ENCODE assay signal across 8 cellular contexts in the genomic region with DNA sequence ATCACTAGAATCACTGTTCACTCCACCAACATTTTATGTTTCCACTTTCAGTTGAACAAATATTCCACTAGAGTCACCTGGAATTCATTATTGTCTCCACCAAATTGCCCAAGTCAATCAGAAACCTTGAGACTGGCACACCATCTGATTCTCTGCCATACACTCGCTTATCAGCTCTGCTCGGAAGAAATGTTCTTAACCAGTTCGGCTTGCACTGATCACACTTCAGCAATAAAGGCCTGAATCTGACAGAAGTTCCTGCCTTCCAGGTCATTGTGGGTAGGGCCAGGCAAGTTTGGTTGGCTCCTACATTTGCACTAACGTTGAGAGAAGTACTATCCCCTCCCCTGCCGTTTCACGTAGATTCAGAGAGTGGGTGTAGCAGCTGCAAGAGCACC. TPM values are rescaled to one million over a fixed set of nuclear protein-coding genes. Genes with fewer than 3 reads are reported as not detected.
DNase-seq lines count a peak whose midpoint lies in the region; ATAC-seq, FAIRE-seq and TF ChIP-seq lines count a peak whose summit lies in the region.

No MANE protein-coding gene starts in this region.

- WGBS in esophagus squamous epithelium, 2 donors = 0 to 3% methylated on average over 3 to 5 of the region's 6 CpGs
- WGBS in psoas muscle, 3 donors = 0 to 2% (median 2%) methylated on average over 6 of the region's 6 CpGs

- H3K36me3 ChIP-seq in esophagus squamous epithelium (peaks cover 0 to 24% (median 0%) of the 10 kb centered on the region in 3 donors), psoas muscle (ENCODE audit: insufficient read depth in 1 of 2, low read depth in 1 of 2) (peaks cover 12 to 37% of the 10 kb centered on the region in 2 donors)

- no peak for ATAC-seq in psoas muscle
- no peak for ATAC-seq in GM21737 (IDR thresholded peaks at IDR 0.05; ENCODE audit: unreplicated experiment)
- ATAC-seq in GM18502 (IDR thresholded peaks at IDR 0.05; ENCODE audit: poor library complexity, unreplicated experiment) = no peak
- no peak for ATAC-seq in GM21423 (IDR thresholded peaks at IDR 0.05; ENCODE audit: unreplicated experiment)

- H3K27ac ChIP-seq in RWPE1 (peak overlapping the region; percentile 97), esophagus squamous epithelium (peak overlapping the region; percentile 94 to 99 (median 97)), psoas muscle (peak overlapping the region; percentile 89)

- POLR2A ChIA-PET in RWPE1 (lab: Yijun Ruan, JAX; ENCODE audit: low non-redundant PET) = interaction anchor here (1.1 kb wide), 1 partner anchor 12 kb away, joined by 4 read pairs; no protein-coding TSS in a partner anchor

- DNase-seq in GM12864 (ENCODE audit: low read depth) = no peak
- DNase-seq in RWPE1 (ENCODE audit: low spot score) = no peak
- DNase-seq in esophagus squamous epithelium (lab: John Stamatoyannopoulos, UW) = no peak
- no peak for DNase-seq in psoas muscle
- no peak for DNase-seq in frontal cortex (ENCODE audit: low spot score in 2 of 2)

- H3K9me3 ChIP-seq in esophagus squamous epithelium = no peaks in the 10 kb centered on the region
- H3K9me3 ChIP-seq in psoas muscle = no peaks in the 10 kb centered on the region

- H3K27me3 ChIP-seq in esophagus squamous epithelium (no peaks in the 10 kb centered on the region), psoas muscle (ENCODE audit: insufficient read depth in 3 of 3, low read length in 2 of 3) (no peaks in the 10 kb centered on the region)

- peaks cover 35 to 62% (median 53%) of the 10 kb centered on the region in 3 donors for H3K4me1 ChIP-seq in esophagus squamous epithelium
- peaks cover 59% of the 10 kb centered on the region for H3K4me1 ChIP-seq in psoas muscle

- FAIRE-seq in frontal cortex (lab: Jason Lieb, UNC) = no peak

- H3K4me3 ChIP-seq in GM12864 (ENCODE audit: low read depth, low read length) (peak overlapping the region; percentile 91), esophagus squamous epithelium (peak overlapping the region; percentile 75 to 97 (median 85)), psoas muscle (peak overlapping the region; percentile 76)

- intact Hi-C loops in esophagus squamous epithelium (cut with DNase I) = no loop called here
- intact Hi-C loops in psoas muscle (cut with DNase I) = no loop called here

- TF ChIP-seq CTCF in GM12864 (IDR thresholded peaks at IDR 0.05; ENCODE audit: low read depth, low read length, missing control alignments) (no peak), RWPE1 (conservative IDR thresholded peaks at IDR 0.05; ENCODE audit: low read depth) (no peak), esophagus squamous epithelium (IDR thresholded peaks at IDR 0.05) (no peak), psoas muscle (IDR thresholded peaks at IDR 0.05) (no peak)

- CTCF ChIA-PET in RWPE1 (lab: Yijun Ruan, JAX) = no interaction called here

- no peak for TF ChIP-seq POLR2A in esophagus squamous epithelium (IDR thresholded peaks at IDR 0.05)

RNA-seq across cellular contexts. Expression of a gene that starts 10.0 kb away (rescaled TPM):
- total RNA-seq in esophagus squamous epithelium = 100 to 1,000 TPM; 216 to 387 (median 316) TPM
- 1,000 to 10,000 TPM; 2,192 to 3,898 (median 3,031) TPM for total RNA-seq in psoas muscle
- 1,000 to 10,000 TPM; 1,778 to 2,728 (median 2,516) TPM for polyA plus RNA-seq in psoas muscle
- 245 TPM for total RNA-seq in frontal cortex

RNA-seq across cellular contexts. Expression of a gene that starts 24.2 kb away (rescaled TPM):
- not detected for total RNA-seq in esophagus squamous epithelium
- not detected for total RNA-seq in psoas muscle
- polyA plus RNA-seq in psoas muscle = not detected
- total RNA-seq in frontal cortex = not detected

RNA-seq across cellular contexts. Expression of a gene that starts 27.1 kb away (rescaled TPM):
- total RNA-seq in esophagus squamous epithelium (under 1 TPM in 2 of 4 donors, not detected in 2; 0.09 to 0.19 TPM), psoas muscle (1 to 10 TPM in 1 of 4 donors, under 1 TPM in 3; 0.05 to 3.0 (median 0.26) TPM), frontal cortex (0.41 TPM)
- polyA plus RNA-seq in psoas muscle = under 1 TPM in 1 of 3 donors, not detected in 2; 0.01 TPM

RNA-seq across cellular contexts. Expression of a gene that starts 38.8 kb away (rescaled TPM):
- total RNA-seq in esophagus squamous epithelium (10 to 100 TPM; 57.8 to 69.5 (median 69.1) TPM), psoas muscle (100 to 1,000 TPM in 1 of 4 donors, 10 to 100 TPM in 3; 83.9 to 121 (median 87.5) TPM), frontal cortex (35.5 TPM)
- polyA plus RNA-seq in psoas muscle = 10 to 100 TPM; 45.8 to 92.0 (median 81.9) TPM
